In the genomic region with DNA sequence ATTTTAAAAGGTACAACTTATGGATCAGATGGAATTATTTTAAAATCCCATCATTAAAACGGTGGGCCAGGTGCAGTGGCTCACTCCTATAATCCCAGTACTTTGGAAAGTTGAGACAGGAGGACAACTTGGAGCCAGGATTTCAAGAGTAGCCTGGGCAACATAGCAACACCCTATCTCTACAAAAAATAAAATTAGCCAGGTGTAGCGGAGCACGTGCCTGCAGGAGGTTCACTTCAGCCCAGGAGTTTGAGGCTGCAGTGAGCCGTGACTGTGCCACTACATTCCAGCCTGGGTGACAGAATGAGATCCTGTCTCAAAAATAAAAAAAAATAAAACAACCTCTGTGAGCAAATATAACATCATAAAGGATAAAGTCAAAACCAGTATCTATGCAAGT, we compare ENCODE assay signal across 28 cellular contexts.
"Had no signal": no experiment of that assay in that cellular context is flagged by ENCODE, and none has a peak within 500 bp of the region (broad histone marks: within the 10 kb centered on the region; RNA-seq: fewer than 3 reads in every experiment).

No MANE protein-coding gene starts in this region.

- H3K27me3 Mint-ChIP-seq: activated naive CD4-positive, alpha-beta T cell treated with anti-CD3 and anti-CD28 coated beads, Interleukin-2, amount 10 ng/mL, durations not matched to agents 7 days and 5 days; activated naive CD8-positive, alpha-beta T cell treated with anti-CD3 and anti-CD28 coated beads, Interleukin-2, amount 10 ng/mL, durations not matched to agents 7 days and 5 days; brain; naive B cell; T-cell had no signal

- H3K4me1 Mint-ChIP-seq: endodermal cell, mesothelial cell of epicardium had no signal

- H3K27me3 ChIP-seq: ascending aorta, right lobe of liver, testis had no signal

- H3K27ac ChIP-seq: ascending aorta, right lobe of liver, testis had no signal

- H3K4me3 Mint-ChIP-seq: activated naive CD4-positive, alpha-beta T cell treated with anti-CD3 and anti-CD28 coated beads, Interleukin-2, amount 10 ng/mL, durations not matched to agents 7 days and 5 days; activated naive CD8-positive, alpha-beta T cell treated with anti-CD3 and anti-CD28 coated beads, Interleukin-2, amount 10 ng/mL, durations not matched to agents 7 days and 5 days; brain; endodermal cell; mesothelial cell of epicardium; naive B cell; neural crest cell; T-cell; T-helper 2 cell treated with Interferon-gamma antibody and Interleukin-4, amounts not matched to agents 5 μg/mL and 100 μg/mL, for 36 hours had no signal

- DNase-seq: activated CD4-positive, alpha-beta T cell treated with anti-CD3 and anti-CD28 coated beads for 4 hours; activated CD4-positive, alpha-beta T cell treated with anti-CD3 and anti-CD28 coated beads, Interleukin-2, amount 50 U/mL, for 4 hours; activated CD4-positive, CD25-positive, alpha-beta regulatory T cell; activated CD8-positive, alpha-beta memory T cell treated with anti-CD3 and anti-CD28 coated beads for 24 hours; activated gamma-delta T cell; activated naive CD4-positive, alpha-beta T cell treated with anti-CD3 and anti-CD28 coated beads, Interleukin-2, amount 10 ng/mL, durations not matched to agents 7 days and 5 days; activated naive CD8-positive, alpha-beta T cell treated with anti-CD3 and anti-CD28 coated beads, Interleukin-2, amount 10 ng/mL, durations not matched to agents 7 days and 5 days; activated T-cell treated with anti-CD3 and anti-CD28 coated beads, Interleukin-2, amount 50 U/mL, for 1 hour; caudate nucleus; endodermal cell; foreskin fibroblast; head of caudate nucleus; hypothalamus; kidney glomerular epithelial cell; naive B cell; occipital lobe; right lobe of liver; stimulated activated CD4-positive, alpha-beta T cell treated with anti-CD3 and anti-CD28 coated beads, Interleukin-2, amount 100 ng/mL, for 48 hours; stimulated activated naive CD4-positive, alpha-beta T cell treated with Interleukin-2 at 50 U/mL for 16 hours; T-cell; testis had no signal

- H3K9me3 ChIP-seq: ascending aorta, right lobe of liver, testis had no signal

- H3K4me3 ChIP-seq: ascending aorta, right lobe of liver, testis had no signal

- H3K4me1 ChIP-seq: ascending aorta had no signal

- ATAC-seq: esophagus mucosa, right lobe of liver, T-cell had no signal

- H3K27ac Mint-ChIP-seq: activated naive CD4-positive, alpha-beta T cell treated with anti-CD3 and anti-CD28 coated beads, Interleukin-2, amount 10 ng/mL, durations not matched to agents 7 days and 5 days; activated naive CD8-positive, alpha-beta T cell treated with anti-CD3 and anti-CD28 coated beads, Interleukin-2, amount 10 ng/mL, durations not matched to agents 7 days and 5 days; endodermal cell; mesothelial cell of epicardium; naive B cell; T-helper 2 cell treated with Interferon-gamma antibody and Interleukin-4, amounts not matched to agents 5 μg/mL and 100 μg/mL, for 36 hours had no signal

- H3K9me3 Mint-ChIP-seq: activated naive CD4-positive, alpha-beta T cell treated with anti-CD3 and anti-CD28 coated beads, Interleukin-2, amount 10 ng/mL, durations not matched to agents 7 days and 5 days; activated naive CD8-positive, alpha-beta T cell treated with anti-CD3 and anti-CD28 coated beads, Interleukin-2, amount 10 ng/mL, durations not matched to agents 7 days and 5 days; brain; endodermal cell; mesothelial cell of epicardium; naive B cell; neural crest cell; T-cell; T-helper 2 cell treated with Interferon-gamma antibody and Interleukin-4, amounts not matched to agents 5 μg/mL and 100 μg/mL, for 36 hours had no signal

- FAIRE-seq: urothelium cell line had no signal
